In the genomic region with DNA sequence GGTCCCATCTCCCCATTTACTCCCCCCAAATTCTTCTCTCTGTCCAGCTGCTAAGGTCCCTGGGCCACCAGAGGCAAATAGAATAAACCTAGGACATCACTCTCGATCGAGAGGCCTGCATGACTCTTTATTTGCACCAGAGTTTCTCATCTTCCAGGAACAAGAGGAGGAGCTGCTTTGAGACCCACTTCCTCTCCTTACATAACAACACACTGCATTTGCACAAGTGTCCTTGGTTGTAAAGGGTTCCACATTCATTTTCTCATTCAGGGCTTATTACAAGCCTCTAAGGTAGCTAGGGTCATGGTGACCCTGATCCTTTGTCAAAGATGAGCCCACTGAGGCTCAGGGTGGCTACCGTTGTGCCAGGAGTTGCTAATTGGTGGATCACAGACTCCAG, we compare ENCODE assay signal across 20 cellular contexts. TPM values are rescaled to one million over a fixed set of nuclear protein-coding genes. Genes with fewer than 3 reads are reported as not detected.
DNase-seq lines count a peak whose midpoint lies in the region; ATAC-seq, FAIRE-seq and TF ChIP-seq lines count a peak whose summit lies in the region.
"Had no signal": no experiment of that assay in that cellular context is flagged by ENCODE, and none has a peak within 500 bp of the region (broad histone marks: within the 10 kb centered on the region; RNA-seq: fewer than 3 reads in every experiment).

No MANE protein-coding gene starts in this region.

- H2BK120ac ChIP-seq in H1 (replicated peaks; ENCODE audit: low read depth, low read length), result no peak overlapping the region

- no peak overlapping the region for H2BK20ac ChIP-seq in H1 (ENCODE audit: low read length)

- no peak overlapping the region for H3K56ac ChIP-seq in H1 (replicated peaks; ENCODE audit: insufficient read length, low read depth, low read length)

- H3K4me3 ChIP-seq in OCI-LY3 (ENCODE audit: low read length), result no peak overlapping the region
- H3K4me3 ChIP-seq in H1 (ENCODE audit: extremely low read depth in 1 of 4, insufficient read depth in 2 of 4, low read depth in 3 of 4, low read length in 4 of 4), result no peak overlapping the region
- H3K4me3 ChIP-seq in vagina, result no peak overlapping the region
- H3K4me3 ChIP-seq: BLaER1, colonic mucosa, esophagus muscularis mucosa, GM12878, heart left ventricle, thoracic aorta had no signal

- H3K23me2 ChIP-seq in H1 (ENCODE audit: low read depth, low read length), result no peaks in the 10 kb centered on the region

- H3K36me3 Mint-ChIP-seq in stimulated activated naive CD8-positive, alpha-beta T cell treated with anti-CD3 and anti-CD28 coated beads, Interleukin-15, Interleukin-2, amounts not matched to agents 100 ng/mL and 50 ng/mL, for 24 hours (ENCODE audit: low read depth), result no peaks in the 10 kb centered on the region

- intact Hi-C loops in vagina (cut with DNase I), result no loop called here

- H3K79me2 ChIP-seq in OCI-LY3 (ENCODE audit: low read length) (no peaks in the 10 kb centered on the region), H1 (ENCODE audit: control insufficient read depth in 1 of 2, insufficient read depth in 2 of 2, low read length in 2 of 2) (no peaks in the 10 kb centered on the region)

- TF ChIP-seq EP300 in H1 (IDR thresholded peaks at IDR 0.05; ENCODE audit: borderline replicate concordance in 1 of 2, low read depth in 2 of 2, low read length in 2 of 2), result no peak

- no peaks in the 10 kb centered on the region for H3K79me1 ChIP-seq in H1 (ENCODE audit: low read depth, low read length)

- no peaks in the 10 kb centered on the region for H4K20me1 ChIP-seq in OCI-LY3 (ENCODE audit: insufficient read depth, low read length)
- no peaks in the 10 kb centered on the region for H4K20me1 ChIP-seq in H1 (replicated peaks in 1 of 2; ENCODE audit: control insufficient read depth in 1 of 2, insufficient read depth in 2 of 2, low read length in 2 of 2)
- H4K20me1 ChIP-seq: BLaER1 had no signal

- no peak overlapping the region for H4K91ac ChIP-seq in H1 (replicated peaks; ENCODE audit: insufficient read length, low read length)

- H3K9me3 Mint-ChIP-seq in stimulated activated naive CD8-positive, alpha-beta T cell treated with anti-CD3 and anti-CD28 coated beads, Interleukin-15, Interleukin-2, amounts not matched to agents 100 ng/mL and 50 ng/mL, for 24 hours, result no peaks in the 10 kb centered on the region

- no peak for TF ChIP-seq RAD21 in H1 (IDR thresholded peaks at IDR 0.05 in 1 of 2, conservative IDR thresholded peaks at IDR 0.05 in 1 of 2; ENCODE audit: low read depth in 2 of 2, low read length in 2 of 2)

- no peak overlapping the region for H3K9ac ChIP-seq in OCI-LY3 (ENCODE audit: low read length)
- H3K9ac ChIP-seq in H1 (replicated peaks in 1 of 4; ENCODE audit: extremely low read depth in 1 of 4, low read depth in 3 of 4, low read length in 3 of 4), result no peak overlapping the region
- H3K9ac ChIP-seq: BLaER1 had no signal

- H3K27me3 ChIP-seq in OCI-LY3 (ENCODE audit: low read depth, low read length) (no peaks in the 10 kb centered on the region), H1 (replicated peaks in 1 of 4; ENCODE audit: control insufficient read depth in 3 of 4, extremely low read depth in 1 of 4, insufficient read depth in 3 of 4, low read length in 3 of 4) (no peaks in the 10 kb centered on the region), vagina (no peaks in the 10 kb centered on the region)
- H3K27me3 ChIP-seq: BLaER1, colonic mucosa, esophagus muscularis mucosa, heart left ventricle had no signal

- peak overlapping the region; percentile 66 for H3K27ac Mint-ChIP-seq in stimulated activated naive CD8-positive, alpha-beta T cell treated with anti-CD3 and anti-CD28 coated beads, Interleukin-15, Interleukin-2, amounts not matched to agents 100 ng/mL and 50 ng/mL, for 24 hours

- H3K27ac ChIP-seq in OCI-LY3 (ENCODE audit: low read length) (no peak overlapping the region), H1 (ENCODE audit: low read depth, low read length) (no peak overlapping the region), vagina (no peak overlapping the region)
- H3K27ac ChIP-seq: BLaER1, colonic mucosa, esophagus muscularis mucosa, thoracic aorta had no signal

- FAIRE-seq in H1 (lab: Jason Lieb, UNC), result no peak
- FAIRE-seq: GM12878 had no signal

- H4K8ac ChIP-seq in H1 (ENCODE audit: extremely low read depth, insufficient read depth, low read length), result no peak overlapping the region

- no peak overlapping the region for H3K4me3 Mint-ChIP-seq in stimulated activated naive CD8-positive, alpha-beta T cell treated with anti-CD3 and anti-CD28 coated beads, Interleukin-15, Interleukin-2, amounts not matched to agents 100 ng/mL and 50 ng/mL, for 24 hours

- no peak overlapping the region; the same call in 1 of the 2 replicates for H2AK5ac ChIP-seq in H1 (ENCODE audit: low read depth, low read length)

- no peak for TF ChIP-seq POLR2A in H1 (IDR thresholded peaks at IDR 0.05; ENCODE audit: control extremely low read depth in 1 of 2, low read depth in 2 of 2, low read length in 2 of 2)
- no peak for TF ChIP-seq POLR2A in vagina (IDR thresholded peaks at IDR 0.05)

- H3K14ac ChIP-seq in H1 (ENCODE audit: insufficient read length), result no peak overlapping the region

- no peak overlapping the region for H2BK15ac ChIP-seq in H1 (ENCODE audit: low read length)

- no peak for DNase-seq in stimulated activated naive CD8-positive, alpha-beta T cell treated with anti-CD3 and anti-CD28 coated beads, Interleukin-15, Interleukin-2, amounts not matched to agents 100 U/mL and 50 U/mL, for 24 hours
- DNase-seq in H1 (ENCODE audit: low read depth in 1 of 2, low spot score in 2 of 2), result peak in 1 of 2 experiments; percentile 39
- peak; percentile 19 to 40 for DNase-seq in vagina (ENCODE audit: extremely low spot score in 2 of 2)
- DNase-seq in HUDEP-2 (lab: John Stamatoyannopoulos, UW; ENCODE audit: unreplicated experiment in 76 of 76), result no peak
- DNase-seq in RPMI8226, result no peak
- DNase-seq in C1 segment of cervical spinal cord (lab: John Stamatoyannopoulos, UW), result no peak
- DNase-seq: colonic mucosa; EL; heart left ventricle; kidney glomerular epithelial cell; NCI-H187; NCI-H526 treated with DMSO at 0.1 percent for 48 hours; stimulated activated CD4-positive, alpha-beta T cell treated with anti-CD3 and anti-CD28 coated beads, Interleukin-15, amount 100 ng/mL, for 24 hours; T-helper 9 cell had no signal

- CTCF ChIA-PET in H1 (lab: Charles Lee; ENCODE audit: partially characterized antibody), result interaction anchor here (1.1 to 3.4 kb wide), 5 partner anchors 16 to 35 kb away, joined by 3 to 16 read pairs (median 4); no protein-coding TSS in a partner anchor

- no peak for ATAC-seq in stimulated activated naive CD8-positive, alpha-beta T cell treated with anti-CD3 and anti-CD28 coated beads, Interleukin-15, Interleukin-2, amounts not matched to agents 100 U/mL and 50 U/mL, for 24 hours
- ATAC-seq: GM12878 had no signal

- no peak overlapping the region for H3K18ac ChIP-seq in H1 (ENCODE audit: extremely low read depth, low read length)

- no peak overlapping the region for H3K4ac ChIP-seq in H1 (replicated peaks; ENCODE audit: insufficient read length, low read depth, low read length)

- no peak overlapping the region for H3K4me2 ChIP-seq in OCI-LY3 (ENCODE audit: low read length)
- H3K4me2 ChIP-seq in H1 (ENCODE audit: insufficient read depth in 1 of 2, low read depth in 2 of 2, low read length in 2 of 2), result no peak overlapping the region
- H3K4me2 ChIP-seq: BLaER1 had no signal

- no peak overlapping the region for H2BK5ac ChIP-seq in H1 (ENCODE audit: low read depth, low read length)

- POLR2A ChIA-PET in H1 (lab: Charles Lee; ENCODE audit: partially characterized antibody), result no interaction called here

- no peaks in the 10 kb centered on the region for H3K27me3 Mint-ChIP-seq in stimulated activated naive CD8-positive, alpha-beta T cell treated with anti-CD3 and anti-CD28 coated beads, Interleukin-15, Interleukin-2, amounts not matched to agents 100 ng/mL and 50 ng/mL, for 24 hours

- no peak overlapping the region for H4K5ac ChIP-seq in H1 (ENCODE audit: insufficient read length, low read depth, low read length)

- no peak overlapping the region for H3K23ac ChIP-seq in H1 (ENCODE audit: insufficient read length)

- H3K36me3 ChIP-seq in OCI-LY3 (replicated peaks; ENCODE audit: low read depth, low read length), result no peaks in the 10 kb centered on the region
- H3K36me3 ChIP-seq in H1 (ENCODE audit: control insufficient read depth in 2 of 4, insufficient read depth in 4 of 4, low read length in 3 of 4), result no peaks in the 10 kb centered on the region
- no peaks in the 10 kb centered on the region for H3K36me3 ChIP-seq in vagina
- H3K36me3 ChIP-seq: BLaER1, colonic mucosa, esophagus muscularis mucosa, heart left ventricle, thoracic aorta had no signal

- no peak for TF ChIP-seq CTCF in OCI-LY3 (IDR thresholded peaks at IDR 0.05; ENCODE audit: low read depth, low read length)
- TF ChIP-seq CTCF in H1 (IDR thresholded peaks at IDR 0.05; ENCODE audit: control extremely low read depth in 1 of 3, insufficient read depth in 1 of 3, low read depth in 1 of 3, low read length in 3 of 3), result no peak
- TF ChIP-seq CTCF in vagina (IDR thresholded peaks at IDR 0.05), result no peak

- peak overlapping the region; percentile 94 for H2AFZ ChIP-seq in OCI-LY3 (ENCODE audit: low read depth, low read length)
- H2AFZ ChIP-seq in H1 (ENCODE audit: low read length), result no peak overlapping the region

- no peaks in the 10 kb centered on the region for H3K9me3 ChIP-seq in OCI-LY3 (ENCODE audit: insufficient read depth, low read length)
- H3K9me3 ChIP-seq in H1 (ENCODE audit: insufficient read depth in 2 of 2, low read depth in 1 of 2, low read length in 1 of 2), result no peaks in the 10 kb centered on the region
- H3K9me3 ChIP-seq in vagina, result no peaks in the 10 kb centered on the region
- H3K9me3 ChIP-seq: BLaER1, colonic mucosa, esophagus muscularis mucosa, heart left ventricle, thoracic aorta had no signal

- H3K4me1 Mint-ChIP-seq in stimulated activated naive CD8-positive, alpha-beta T cell treated with anti-CD3 and anti-CD28 coated beads, Interleukin-15, Interleukin-2, amounts not matched to agents 100 ng/mL and 50 ng/mL, for 24 hours (ENCODE audit: low read depth), result peaks cover 29% of the 10 kb centered on the region

- WGBS in H1 (ENCODE audit: extremely low coverage in 1 of 2, insufficient coverage in 1 of 2, insufficient read length in 1 of 2, insufficient replicate concordance in 2 of 2, low coverage in 1 of 2, low lambda C conversion rate in 2 of 2, missing lambda C conversion rate in 1 of 2), 2 experiments, result 85% methylated on average over 3 of the region's 3 CpGs; no CpG with 5 or more reads in 1 of the 2 experiments

- peaks cover 4% of the 10 kb centered on the region; the same call in 1 of the 2 replicates for H3K4me1 ChIP-seq in OCI-LY3 (ENCODE audit: low read length)
- H3K4me1 ChIP-seq in H1 (replicated peaks in 1 of 4; ENCODE audit: control insufficient read depth in 3 of 4, insufficient read depth in 4 of 4, low read length in 3 of 4), result peaks cover 0 to 9% (median 5%) of the 10 kb centered on the region in 4 experiments; a peak in 5 of 7 replicates
- no peaks in the 10 kb centered on the region for H3K4me1 ChIP-seq in vagina
- H3K4me1 ChIP-seq: colonic mucosa, esophagus muscularis mucosa had no signal

- H2BK12ac ChIP-seq in H1 (ENCODE audit: low read depth, low read length), result peak overlapping the region; percentile 43; the same call in 1 of the 2 replicates

RNA-seq across cellular contexts. Expression of gene RHOT1, which starts 38.1 kb away (rescaled TPM):
- total RNA-seq in H1 (2021; fragmentation: NEBNext Ultra II Directional; extraction: Animal tissue kit (Norgen Biotek cat#: 25700)), result 30.6 and 34.2 TPM in 2 replicates
- polyA plus RNA-seq in H1 (2011; rRNA removed), result 18.4 and 38.2 TPM in 2 replicates
- 45.7 TPM for polyA plus RNA-seq in H1 (2011; cell fraction: cytosol; rRNA removed)
- 13.9 TPM for polyA plus RNA-seq in H1 (2011; cell fraction: nucleus; rRNA removed)
- 15.7 to 35.2 TPM (median 19.5 TPM) in 4 replicates for polyA plus RNA-seq in H1 (2012, experiment 1 of 2)
- 3.7 TPM for polyA plus RNA-seq in H1 (2012, experiment 2 of 2)
- polyA plus RNA-seq in H1 (2013, experiment 1 of 2), result 27.4 TPM
- polyA plus RNA-seq in H1 (2013, experiment 2 of 2), result 28.2 TPM
- 44.4 and 59.6 TPM in 2 replicates for polyA minus RNA-seq in H1 (2011; rRNA and poly(A)+ RNA removed)
- 25.5 TPM for polyA minus RNA-seq in H1 (2011; cell fraction: cytosol; rRNA and poly(A)+ RNA removed)
- 58.2 TPM for polyA minus RNA-seq in H1 (2011; cell fraction: nucleus; rRNA and poly(A)+ RNA removed)
- total RNA-seq in vagina, result 46.2 TPM

Comparison
In these comparisons a context has a peak if more than half of its experiments do, and no peak if none do; other contexts are left out.
1. DNase-seq: peak in vagina (2 of 2); none in stimulated activated naive CD8-positive, alpha-beta T cell treated with anti-CD3 and anti-CD28 coated beads, Interleukin-15, Interleukin-2, amounts not matched to agents 100 U/mL and 50 U/mL, for 24 hours (single experiment), HUDEP-2 (0 of 76), RPMI8226 (single experiment) and C1 segment of cervical spinal cord (0 of 14).